1 cellular context compared by ENCODE assay signal in the genomic region with DNA sequence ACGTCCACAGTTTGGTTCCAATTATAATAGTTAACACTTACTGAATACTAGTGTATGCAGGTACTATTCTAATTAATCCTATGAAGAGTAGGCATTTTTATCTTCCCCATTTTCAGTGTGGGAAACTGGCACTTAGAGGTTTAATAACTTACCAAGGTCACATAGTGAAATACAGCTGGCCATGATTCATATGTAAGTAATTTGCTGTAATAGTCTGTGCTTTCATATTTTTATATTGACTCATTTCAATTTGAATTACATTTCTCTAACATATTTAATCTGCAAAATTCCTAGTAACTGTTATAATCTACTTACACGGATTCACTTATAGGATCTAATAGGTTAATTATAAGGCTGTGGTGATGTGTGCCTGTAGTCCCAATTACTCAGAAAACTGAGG.
TF ChIP-seq lines count a peak whose summit lies in the region.

No MANE protein-coding gene starts in this region.

TF ChIP-seq in SK-N-SH, 30 proteins besides CTCF, POLR2A, EP300 and RAD21 (continued from another document):
- TF ChIP-seq, protein P1, sequence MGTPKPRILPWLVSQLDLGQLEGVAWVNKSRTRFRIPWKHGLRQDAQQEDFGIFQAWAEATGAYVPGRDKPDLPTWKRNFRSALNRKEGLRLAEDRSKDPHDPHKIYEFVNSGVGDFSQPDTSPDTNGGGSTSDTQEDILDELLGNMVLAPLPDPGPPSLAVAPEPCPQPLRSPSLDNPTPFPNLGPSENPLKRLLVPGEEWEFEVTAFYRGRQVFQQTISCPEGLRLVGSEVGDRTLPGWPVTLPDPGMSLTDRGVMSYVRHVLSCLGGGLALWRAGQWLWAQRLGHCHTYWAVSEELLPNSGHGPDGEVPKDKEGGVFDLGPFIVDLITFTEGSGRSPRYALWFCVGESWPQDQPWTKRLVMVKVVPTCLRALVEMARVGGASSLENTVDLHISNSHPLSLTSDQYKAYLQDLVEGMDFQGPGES (IDR thresholded peaks at IDR 0.05; ENCODE audit: low read depth, low read length), result no peak
- TF ChIP-seq TCF12 (IDR thresholded peaks at IDR 0.05) (peak; percentile 89), GATA2 (CRISPR knock-in tag; IDR thresholded peaks at IDR 0.05) (no peak), POLR2AphosphoS5 (IDR thresholded peaks at IDR 0.05; ENCODE audit: low read depth, low read length) (peak; percentile 40; the same call in 1 of the 2 replicates), GABPA (IDR thresholded peaks at IDR 0.05; ENCODE audit: low read depth) (no peak), TEAD4 (IDR thresholded peaks at IDR 0.05; ENCODE audit: borderline replicate concordance, insufficient read depth) (peak; percentile 72; the same call in 1 of the 2 replicates), FOSL2 (IDR thresholded peaks at IDR 0.05; ENCODE audit: borderline replicate concordance, low read depth) (peak; percentile 90), CHD2 (IDR thresholded peaks at IDR 0.05; ENCODE audit: low read length, partially characterized antibody) (no peak), FOXJ3 (CRISPR knock-in tag; IDR thresholded peaks at IDR 0.05) (no peak)
- TF ChIP-seq, protein P2, sequence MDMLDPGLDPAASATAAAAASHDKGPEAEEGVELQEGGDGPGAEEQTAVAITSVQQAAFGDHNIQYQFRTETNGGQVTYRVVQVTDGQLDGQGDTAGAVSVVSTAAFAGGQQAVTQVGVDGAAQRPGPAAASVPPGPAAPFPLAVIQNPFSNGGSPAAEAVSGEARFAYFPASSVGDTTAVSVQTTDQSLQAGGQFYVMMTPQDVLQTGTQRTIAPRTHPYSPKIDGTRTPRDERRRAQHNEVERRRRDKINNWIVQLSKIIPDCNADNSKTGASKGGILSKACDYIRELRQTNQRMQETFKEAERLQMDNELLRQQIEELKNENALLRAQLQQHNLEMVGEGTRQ (IDR thresholded peaks at IDR 0.05; ENCODE audit: borderline replicate concordance, low read depth, low read length), result no peak
